Comparison of ENCODE assay signal across 11 cellular contexts in the genomic region with DNA sequence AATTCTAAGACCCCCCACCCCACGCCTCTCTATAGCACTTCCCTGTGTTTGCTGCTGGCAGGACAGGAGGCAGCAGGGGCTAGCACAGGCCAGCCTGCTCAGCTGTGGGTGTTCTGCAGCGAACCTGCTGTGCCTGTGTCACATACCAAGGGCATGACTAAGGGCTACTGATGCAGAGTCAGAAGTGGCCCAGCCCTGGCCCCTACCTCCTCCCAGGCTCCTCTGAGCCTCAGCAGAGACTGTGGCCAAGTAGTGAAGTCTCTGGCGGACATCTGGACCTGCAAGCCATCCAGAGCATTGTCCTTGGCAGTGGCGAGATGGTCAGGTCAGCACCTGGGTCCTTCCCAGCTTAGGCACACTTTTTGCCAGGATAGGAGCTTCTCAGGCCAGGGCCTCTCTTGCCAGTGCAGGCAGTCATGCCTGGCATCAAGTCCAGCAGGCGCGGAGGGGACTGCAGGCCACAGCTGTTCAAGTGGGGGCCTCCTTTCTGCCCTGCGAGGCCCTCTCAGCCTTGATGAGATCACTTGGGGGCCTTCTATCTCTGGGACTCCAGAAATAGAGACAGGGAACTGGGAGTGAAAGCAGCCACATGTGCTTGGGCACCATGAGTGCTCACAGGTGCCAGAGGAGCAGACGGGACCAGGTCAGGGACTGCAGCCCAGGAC.
DNase-seq lines count a peak whose midpoint lies in the region; ATAC-seq, FAIRE-seq and TF ChIP-seq lines count a peak whose summit lies in the region.
"Had no signal": no experiment of that assay in that cellular context is flagged by ENCODE, and none has a peak within 500 bp of the region (broad histone marks: within the 10 kb centered on the region; RNA-seq: fewer than 3 reads in every experiment).

No MANE protein-coding gene starts in this region.

- H3K14ac ChIP-seq in H1 (ENCODE audit: insufficient read length), result no peak overlapping the region

- H3K79me1 ChIP-seq in H1 (ENCODE audit: low read depth, low read length) (no peaks in the 10 kb centered on the region), mesendoderm (ENCODE audit: low read length) (no peaks in the 10 kb centered on the region)

- no peak for TF ChIP-seq POLR2A in H1 (IDR thresholded peaks at IDR 0.05; ENCODE audit: control extremely low read depth in 1 of 2, low read depth in 2 of 2, low read length in 2 of 2)

- no peak overlapping the region for H3K9ac ChIP-seq in H1 (replicated peaks in 1 of 4; ENCODE audit: extremely low read depth in 1 of 4, low read depth in 3 of 4, low read length in 3 of 4)
- H3K9ac ChIP-seq in mesendoderm (ENCODE audit: low read length), result no peak overlapping the region

- peaks cover 0 to 4% of the 10 kb centered on the region in 2 experiments; a peak in 3 of 4 replicates for H3K9me3 ChIP-seq in H1 (ENCODE audit: insufficient read depth in 2 of 2, low read depth in 1 of 2, low read length in 1 of 2)

- no peak for TF ChIP-seq EP300 in H1 (IDR thresholded peaks at IDR 0.05; ENCODE audit: borderline replicate concordance in 1 of 2, low read depth in 2 of 2, low read length in 2 of 2)

- FAIRE-seq in H1 (lab: Jason Lieb, UNC), result no peak

- H4K8ac ChIP-seq in H1 (ENCODE audit: extremely low read depth, insufficient read depth, low read length) (no peak overlapping the region; the same call in 1 of the 2 replicates), mesendoderm (ENCODE audit: low read depth, low read length) (no peak overlapping the region)

- no peak for TF ChIP-seq RAD21 in H1 (IDR thresholded peaks at IDR 0.05 in 1 of 2, conservative IDR thresholded peaks at IDR 0.05 in 1 of 2; ENCODE audit: low read depth in 2 of 2, low read length in 2 of 2)

- H2BK5ac ChIP-seq in H1 (ENCODE audit: low read depth, low read length), result 0 out of 2 replicates have a peak overlapping the region, but pooled peaks have one; percentile 5
- H2BK5ac ChIP-seq in mesendoderm (ENCODE audit: low read length), result no peak overlapping the region

- ATAC-seq in GM21526 (IDR thresholded peaks at IDR 0.05; ENCODE audit: low FRiP score, unreplicated experiment), result no peak
- no peak for ATAC-seq in GM21367 (IDR thresholded peaks at IDR 0.05; ENCODE audit: unreplicated experiment)

- TF ChIP-seq CTCF in H1 (IDR thresholded peaks at IDR 0.05; ENCODE audit: control extremely low read depth in 1 of 3, insufficient read depth in 1 of 3, low read depth in 1 of 3, low read length in 3 of 3), result no peak

- in situ Hi-C loops in Caki2 (cut with HindIII; ENCODE audit: low pct_unique_long_range_greater_than_20kb, low sequenced_read_pairs), result no loop called here

- H3K27me3 ChIP-seq in H1 (replicated peaks in 1 of 4; ENCODE audit: control insufficient read depth in 3 of 4, extremely low read depth in 1 of 4, insufficient read depth in 3 of 4, low read length in 3 of 4) (no peaks in the 10 kb centered on the region; a peak in 1 of 7 replicates), mesendoderm (ENCODE audit: insufficient read depth, low read length, poor library complexity) (no peaks in the 10 kb centered on the region)

- H3K23ac ChIP-seq in H1 (ENCODE audit: insufficient read length) (no peak overlapping the region), mesendoderm (ENCODE audit: low read length) (no peak overlapping the region)

- H3K79me2 ChIP-seq in H1 (ENCODE audit: control insufficient read depth in 1 of 2, insufficient read depth in 2 of 2, low read length in 2 of 2) (no peaks in the 10 kb centered on the region), mesendoderm (ENCODE audit: control insufficient read depth, insufficient read depth, low read length) (no peaks in the 10 kb centered on the region)

- no peak overlapping the region for H2BK15ac ChIP-seq in H1 (ENCODE audit: low read length)
- no peak overlapping the region for H2BK15ac ChIP-seq in mesendoderm (replicated peaks; ENCODE audit: low read depth)

- H3K23me2 ChIP-seq in H1 (ENCODE audit: low read depth, low read length), result no peaks in the 10 kb centered on the region

- H3K4me1 ChIP-seq in H1 (replicated peaks in 1 of 4; ENCODE audit: control insufficient read depth in 3 of 4, insufficient read depth in 4 of 4, low read length in 3 of 4) (peaks cover 0 to 3% (median 0%) of the 10 kb centered on the region in 4 experiments; a peak in 1 of 7 replicates), mesendoderm (ENCODE audit: control insufficient read depth, low read depth, low read length) (no peaks in the 10 kb centered on the region)

- H3K18ac ChIP-seq in H1 (ENCODE audit: extremely low read depth, low read length) (no peak overlapping the region), mesendoderm (ENCODE audit: low read length) (no peak overlapping the region)

- H3K27ac ChIP-seq in H1 (ENCODE audit: low read depth, low read length), result no peak overlapping the region; the same call in 1 of the 2 replicates
- no peak overlapping the region for H3K27ac ChIP-seq in mesendoderm (ENCODE audit: low read depth, low read length)

- no peak overlapping the region for H2BK12ac ChIP-seq in H1 (ENCODE audit: low read depth, low read length)

- H4K91ac ChIP-seq in H1 (replicated peaks; ENCODE audit: insufficient read length, low read length), result peak overlapping the region; percentile 65

- POLR2A ChIA-PET in H1 (lab: Charles Lee; ENCODE audit: partially characterized antibody), result no interaction called here

- H3K4me3 ChIP-seq in H1 (ENCODE audit: extremely low read depth in 1 of 4, insufficient read depth in 2 of 4, low read depth in 3 of 4, low read length in 4 of 4), result no peak overlapping the region
- no peak overlapping the region for H3K4me3 ChIP-seq in mesendoderm (ENCODE audit: low read length)

- DNase-seq in Caki2 (ENCODE audit: low read depth) (peak; percentile 45), M059J (ENCODE audit: low read depth) (peak; percentile 67), H1 (ENCODE audit: low read depth in 1 of 2, low spot score in 2 of 2) (peak in 1 of 2 experiments; percentile 45), mesendoderm (peak; percentile 78), germinal center (ENCODE audit: low spot score) (no peak)
- DNase-seq in activated effector memory CD4-positive, alpha-beta T cell treated with anti-CD3 and anti-CD28 coated beads, Interleukin-2, amount 50 U/mL, for 16 hours, result no peak
- DNase-seq: activated CD4-positive, alpha-beta T cell treated with anti-CD3 and anti-CD28 coated beads, Interleukin-2, amount 50 U/mL, for 48 hours; DMS153; NCI-H748 treated with DMSO at 0.1 percent for 48 hours had no signal

- H3K36me3 ChIP-seq in H1 (ENCODE audit: control insufficient read depth in 2 of 4, insufficient read depth in 4 of 4, low read length in 3 of 4), result no peaks in the 10 kb centered on the region
- H3K36me3 ChIP-seq in mesendoderm (ENCODE audit: control insufficient read depth, insufficient read depth, low read length), result no peaks in the 10 kb centered on the region

- no peak overlapping the region for H4K5ac ChIP-seq in H1 (ENCODE audit: insufficient read length, low read depth, low read length)
- H4K5ac ChIP-seq in mesendoderm (ENCODE audit: low read length), result no peak overlapping the region

- H2BK120ac ChIP-seq in H1 (replicated peaks; ENCODE audit: low read depth, low read length), result no peak overlapping the region
- H2BK120ac ChIP-seq in mesendoderm (ENCODE audit: low read depth, low read length), result no peak overlapping the region

- H2AK5ac ChIP-seq in H1 (ENCODE audit: low read depth, low read length) (no peak overlapping the region), mesendoderm (ENCODE audit: low read length) (no peak overlapping the region)

- no peaks in the 10 kb centered on the region for H4K20me1 ChIP-seq in H1 (replicated peaks in 1 of 2; ENCODE audit: control insufficient read depth in 1 of 2, insufficient read depth in 2 of 2, low read length in 2 of 2)

- H2BK20ac ChIP-seq in H1 (ENCODE audit: low read length), result peak overlapping the region; percentile 90; the same call in 1 of the 2 replicates

- H3K4ac ChIP-seq in H1 (replicated peaks; ENCODE audit: insufficient read length, low read depth, low read length), result no peak overlapping the region
- no peak overlapping the region for H3K4ac ChIP-seq in mesendoderm (ENCODE audit: low read depth, low read length)

- WGBS in H1 (ENCODE audit: extremely low coverage in 1 of 2, insufficient coverage in 1 of 2, insufficient read length in 1 of 2, insufficient replicate concordance in 2 of 2, low coverage in 1 of 2, low lambda C conversion rate in 2 of 2, missing lambda C conversion rate in 1 of 2), 2 experiments, result 81% methylated on average over 5 of the region's 8 CpGs; no CpG with 5 or more reads in 1 of the 2 experiments
- no CpG with 5 or more reads among the region's 8 CpGs for WGBS in mesendoderm (ENCODE audit: extremely low coverage, insufficient coverage, low lambda C conversion rate)

- CTCF ChIA-PET in H1 (lab: Charles Lee; ENCODE audit: partially characterized antibody), result interaction anchor here (0.6 kb wide), 1 partner anchor 186 kb away, joined by 3 read pairs; no protein-coding TSS in a partner anchor

- no peak overlapping the region for H3K56ac ChIP-seq in H1 (replicated peaks; ENCODE audit: insufficient read length, low read depth, low read length)
- no peak overlapping the region for H3K56ac ChIP-seq in mesendoderm (ENCODE audit: low read length)

- no peak overlapping the region for H2AFZ ChIP-seq in H1 (ENCODE audit: low read length)

- no peak overlapping the region for H3K4me2 ChIP-seq in H1 (ENCODE audit: insufficient read depth in 1 of 2, low read depth in 2 of 2, low read length in 2 of 2)
- H3K4me2 ChIP-seq in mesendoderm (ENCODE audit: low read length), result no peak overlapping the region

TF ChIP-seq in H1, 55 proteins besides CTCF, POLR2A, EP300 and RAD21:
- TF ChIP-seq JUN (IDR thresholded peaks at IDR 0.05; ENCODE audit: low read depth, low read length) (peak; percentile 73; the same call in 1 of the 2 replicates), SIRT6 (IDR thresholded peaks at IDR 0.05; ENCODE audit: low read length) (no peak), MAFK (IDR thresholded peaks at IDR 0.05; ENCODE audit: low read depth, low read length) (peak; percentile 63; the same call in 1 of the 2 replicates), BACH1 (IDR thresholded peaks at IDR 0.05; ENCODE audit: low read length) (peak; percentile 84), SIN3A (conservative IDR thresholded peaks at IDR 0.05 in 1 of 2, IDR thresholded peaks at IDR 0.05 in 1 of 2; ENCODE audit: low read depth in 1 of 2, low read length in 2 of 2) (0 out of 4 replicates have a peak, but pooled peaks of 1 of the 2 experiments have one; percentile 25), TEAD4 (IDR thresholded peaks at IDR 0.05; ENCODE audit: low read depth, low read length) (peak; percentile 56), JUND (IDR thresholded peaks at IDR 0.05; ENCODE audit: low read length) (peak; percentile 83), HDAC2 (IDR thresholded peaks at IDR 0.05; ENCODE audit: borderline replicate concordance in 1 of 2, low read depth in 2 of 2, low read length in 2 of 2) (no peak)

Comparison
In these comparisons a context has a peak if more than half of its experiments do, and no peak if none do; other contexts are left out.
1. DNase-seq: peak in Caki2 (single experiment), M059J (single experiment) and mesendoderm (single experiment); none in activated effector memory CD4-positive, alpha-beta T cell treated with anti-CD3 and anti-CD28 coated beads, Interleukin-2, amount 50 U/mL, for 16 hours (single experiment) and germinal center (single experiment).